ENCODE assay signal across 9 cellular contexts in genomic region chr1:18921506-18922251, GRCh38. TPM values are rescaled to one million over a fixed set of nuclear protein-coding genes. Genes with fewer than 3 reads are reported as not detected.
DNase-seq lines count a peak whose midpoint lies in the region; ATAC-seq, FAIRE-seq and TF ChIP-seq lines count a peak whose summit lies in the region.
"Had no signal": no experiment of that assay in that cellular context is flagged by ENCODE, and none has a peak within 500 bp of the region (broad histone marks: within the 10 kb centered on the region; RNA-seq: fewer than 3 reads in every experiment).

No MANE protein-coding gene starts in this region.

- no peaks in the 10 kb centered on the region for H3K9me3 ChIP-seq in pancreas

- ATAC-seq in pancreas (peak in 2 of 4 donors; percentile 2 to 4), GM21381 (IDR thresholded peaks at IDR 0.05; ENCODE audit: unreplicated experiment) (no peak), HG03095 (IDR thresholded peaks at IDR 0.05; ENCODE audit: unreplicated experiment) (no peak)
- ATAC-seq in activated naive CD8-positive, alpha-beta T cell treated with anti-CD3 and anti-CD28 coated beads, Interleukin-2, amount 50 U/mL, for 24 hours, result no peak
- ATAC-seq in activated T-cell treated with anti-CD3 and anti-CD28 coated beads, Interleukin-2, amount 50 U/mL, for 72 hours (replicated peaks in 1 of 2), result no peak

- no peak overlapping the region for H3K27ac Mint-ChIP-seq in activated naive CD8-positive, alpha-beta T cell treated with anti-CD3 and anti-CD28 coated beads, Interleukin-2, amount 50 U/mL, for 24 hours
- no peak overlapping the region for H3K27ac Mint-ChIP-seq in activated T-cell treated with anti-CD3 and anti-CD28 coated beads, Interleukin-2, amount 50 U/mL, for 72 hours

- peaks cover 4% of the 10 kb centered on the region for H3K36me3 Mint-ChIP-seq in activated naive CD8-positive, alpha-beta T cell treated with anti-CD3 and anti-CD28 coated beads, Interleukin-2, amount 50 U/mL, for 24 hours (ENCODE audit: low read depth)
- peaks cover 4 to 9% of the 10 kb centered on the region in 2 donors for H3K36me3 Mint-ChIP-seq in activated T-cell treated with anti-CD3 and anti-CD28 coated beads, Interleukin-2, amount 50 U/mL, for 72 hours (ENCODE audit: insufficient read depth in 2 of 2)

- H3K27ac ChIP-seq in RWPE1 (peak overlapping the region; percentile 98), pancreas (peak overlapping the region in 3 of 4 donors; percentile 18 to 65 (median 43))
- H3K27ac ChIP-seq: KMS-11 had no signal

- intact Hi-C loops in pancreas (cut with DNase I), result no loop called here

- no peak overlapping the region for H3K4me3 Mint-ChIP-seq in activated naive CD8-positive, alpha-beta T cell treated with anti-CD3 and anti-CD28 coated beads, Interleukin-2, amount 50 U/mL, for 24 hours
- H3K4me3 Mint-ChIP-seq in activated T-cell treated with anti-CD3 and anti-CD28 coated beads, Interleukin-2, amount 50 U/mL, for 72 hours, result no peak overlapping the region

- H3K27me3 Mint-ChIP-seq in activated naive CD8-positive, alpha-beta T cell treated with anti-CD3 and anti-CD28 coated beads, Interleukin-2, amount 50 U/mL, for 24 hours, result no peaks in the 10 kb centered on the region
- H3K27me3 Mint-ChIP-seq in activated T-cell treated with anti-CD3 and anti-CD28 coated beads, Interleukin-2, amount 50 U/mL, for 72 hours (ENCODE audit: low read depth), result no peaks in the 10 kb centered on the region

- H3K4me1 ChIP-seq in pancreas, result peaks cover 8 to 25% (median 24%) of the 10 kb centered on the region in 3 donors

- CTCF ChIA-PET in RWPE1 (lab: Yijun Ruan, JAX), result interaction anchor here (0.8 to 3.8 kb wide), 4 partner anchors 8 to 46 kb away, joined by 3 to 21 read pairs (median 4); no protein-coding TSS in a partner anchor

- no peaks in the 10 kb centered on the region for H3K9me3 Mint-ChIP-seq in activated naive CD8-positive, alpha-beta T cell treated with anti-CD3 and anti-CD28 coated beads, Interleukin-2, amount 50 U/mL, for 24 hours
- peaks cover 1 to 2% of the 10 kb centered on the region in 2 donors for H3K9me3 Mint-ChIP-seq in activated T-cell treated with anti-CD3 and anti-CD28 coated beads, Interleukin-2, amount 50 U/mL, for 72 hours

- no peak overlapping the region for H3K4me3 ChIP-seq in AG09309 (ENCODE audit: control insufficient read depth, low read depth, low read length)
- no peak overlapping the region for H3K4me3 ChIP-seq in foreskin fibroblast (ENCODE audit: low read depth in 1 of 2, low read length in 2 of 2)
- no peak overlapping the region for H3K4me3 ChIP-seq in pancreas

- no peak for DNase-seq in AG09309 (ENCODE audit: low read depth)
- no peak for DNase-seq in RWPE1 (ENCODE audit: low spot score)
- no peak for DNase-seq in foreskin fibroblast
- no peak for DNase-seq in pancreas
- no peak for DNase-seq in activated naive CD8-positive, alpha-beta T cell treated with anti-CD3 and anti-CD28 coated beads, Interleukin-2, amount 50 U/mL, for 24 hours
- DNase-seq in activated T-cell treated with anti-CD3 and anti-CD28 coated beads, Interleukin-2, amount 50 U/mL, for 72 hours, result no peak

- TF ChIP-seq CTCF in AG09309 (IDR thresholded peaks at IDR 0.05; ENCODE audit: control insufficient read depth, insufficient read depth, low read depth, low read length, missing control alignments) (peak; percentile 17), RWPE1 (conservative IDR thresholded peaks at IDR 0.05; ENCODE audit: low read depth) (no peak), foreskin fibroblast (IDR thresholded peaks at IDR 0.05; ENCODE audit: low read depth, low read length) (peak; percentile 7), pancreas (IDR thresholded peaks at IDR 0.05) (no peak)

- H3K4me1 Mint-ChIP-seq in activated naive CD8-positive, alpha-beta T cell treated with anti-CD3 and anti-CD28 coated beads, Interleukin-2, amount 50 U/mL, for 24 hours, result peaks cover 35% of the 10 kb centered on the region
- H3K4me1 Mint-ChIP-seq in activated T-cell treated with anti-CD3 and anti-CD28 coated beads, Interleukin-2, amount 50 U/mL, for 72 hours (ENCODE audit: low read depth), result peaks cover 36% of the 10 kb centered on the region

- POLR2A ChIA-PET in RWPE1 (lab: Yijun Ruan, JAX; ENCODE audit: low non-redundant PET), result no interaction called here

- FAIRE-seq in pancreas (lab: Jason Lieb, UNC), result no peak

- WGBS in pancreas, 2 donors, result 68 to 71% methylated on average over 17 of the region's 17 CpGs

- H3K27me3 ChIP-seq in pancreas, result no peaks in the 10 kb centered on the region

- H3K36me3 ChIP-seq in pancreas, result peaks cover 0 to 28% (median 7%) of the 10 kb centered on the region in 3 donors

RNA-seq across cellular contexts. Expression of gene ALDH4A1, which starts 19.3 kb away (rescaled TPM):
- 1 to 10 TPM; 1.4 to 5.9 (median 3.5) TPM for total RNA-seq in pancreas
- polyA plus RNA-seq in pancreas, result 1 to 10 TPM; 6.0 to 7.6 TPM
- 10 to 100 TPM in 1 of 2 donors, 1 to 10 TPM in 1; 8.1 to 13.1 TPM for total RNA-seq in activated T-cell treated with anti-CD3 and anti-CD28 coated beads, Interleukin-2, amount 50 U/mL, for 72 hours

RNA-seq across cellular contexts. Expression of gene IFFO2, which starts 34.8 kb away (rescaled TPM):
- 10 to 100 TPM; 23.0 to 38.4 (median 26.4) TPM for total RNA-seq in pancreas
- polyA plus RNA-seq in pancreas, result 10 to 100 TPM; 13.9 to 14.0 TPM
- 10 to 100 TPM; 69.2 to 79.1 TPM for total RNA-seq in activated T-cell treated with anti-CD3 and anti-CD28 coated beads, Interleukin-2, amount 50 U/mL, for 72 hours

Comparison
In these comparisons a context has a peak if more than half of its experiments do, and no peak if none do; other contexts are left out.
1. CTCF ChIP-seq: peak in AG09309 (single experiment) and foreskin fibroblast (single experiment); none in RWPE1 (single experiment) and pancreas (0 of 4).